8 cellular contexts compared by ENCODE assay signal in genomic region chr2:70871398-70872211, GRCh38. TPM values are rescaled to one million over a fixed set of nuclear protein-coding genes. Genes with fewer than 3 reads are reported as not detected.
A peak's percentile ranks its signal among the peaks of the same experiment; 100 is the strongest.
DNase-seq lines count a peak whose midpoint lies in the region; ATAC-seq and TF ChIP-seq lines count a peak whose summit lies in the region.

No MANE protein-coding gene starts in this region.

- H3K9me3 ChIP-seq in heart left ventricle, result no peaks in the 10 kb centered on the region
- H3K9me3 ChIP-seq in aorta (ENCODE audit: control insufficient read depth, low read length), result no peaks in the 10 kb centered on the region

- no peak for TF ChIP-seq POLR2A in heart left ventricle (IDR thresholded peaks at IDR 0.05)

- intact Hi-C loops in heart left ventricle (cut with DNase I) (loop anchor here (1.0 to 5.0 kb wide), 10 partner anchors 41 to 77 kb away; no protein-coding TSS in a partner anchor), aorta (cut with DNase I) (loop anchor here (1.0 to 5.0 kb wide), 3 partner anchors 51 to 78 kb away; no protein-coding TSS in a partner anchor)

- peak; percentile 59 for ATAC-seq in HG02588 (IDR thresholded peaks at IDR 0.05; ENCODE audit: unreplicated experiment)
- ATAC-seq in heart left ventricle, result peak; percentile 89 to 97 (median 96)
- peak; percentile 93 for ATAC-seq in aorta (ENCODE audit: low FRiP score)

- DNase-seq in DMS153 treated with DMSO at 0.1 percent for 48 hours (lab: John Stamatoyannopoulos, UW; ENCODE audit: unreplicated experiment) (peak; percentile 56), NCI-H1694 treated with DMSO at 0.1 percent for 48 hours (lab: John Stamatoyannopoulos, UW) (peak; percentile 36), T-helper 1 cell (peak; percentile 39 to 83 (median 64)), heart left ventricle (peak; percentile 83 to 92 (median 87)), putamen (ENCODE audit: low spot score) (peak; percentile 34), aorta (peak; percentile 92 to 97)
- peak; percentile 66 for DNase-seq in activated naive CD8-positive, alpha-beta T cell treated with anti-CD3 and anti-CD28 coated beads, Interleukin-2, amount 50 U/mL, for 16 hours (ENCODE audit: low read depth, low spot score)

- no peak overlapping the region for H3K27ac ChIP-seq in heart left ventricle
- no peak overlapping the region for H3K27ac ChIP-seq in aorta (ENCODE audit: low read depth in 1 of 2, low read length in 2 of 2)

- H3K36me3 ChIP-seq in heart left ventricle, result no peaks in the 10 kb centered on the region
- no peaks in the 10 kb centered on the region for H3K36me3 ChIP-seq in aorta (ENCODE audit: control insufficient read depth in 1 of 2, insufficient read depth in 2 of 2, low read length in 1 of 2)

- peak; percentile 87 to 93 (median 91) for TF ChIP-seq CTCF in heart left ventricle (IDR thresholded peaks at IDR 0.05)

- H3K27me3 ChIP-seq in heart left ventricle (peaks cover 0 to 68% (median 44%) of the 10 kb centered on the region in 9 donors), aorta (ENCODE audit: control insufficient read depth in 1 of 2, insufficient read depth in 2 of 2, low read length in 1 of 2) (no peaks in the 10 kb centered on the region)

- peak overlapping the region in 3 of 12 donors; percentile 2 to 25 (median 15) for H3K4me3 ChIP-seq in heart left ventricle
- H3K4me3 ChIP-seq in aorta (ENCODE audit: low read length in 2 of 2), result no peak overlapping the region

- H3K4me1 ChIP-seq in heart left ventricle (peaks cover 0 to 13% (median 0%) of the 10 kb centered on the region in 12 donors), aorta (ENCODE audit: control insufficient read depth in 1 of 2, insufficient read depth in 2 of 2, low read length in 2 of 2) (no peaks in the 10 kb centered on the region)

- 14 to 20% (median 14%) methylated on average over 20 to 36 of the region's 36 CpGs for WGBS in heart left ventricle, 4 donors
- WGBS in aorta, 2 donors, result 12 to 13% methylated on average over 36 of the region's 36 CpGs

RNA-seq across cellular contexts. Expression of gene VAX2, which starts 28.8 kb away (rescaled TPM):
- under 1 TPM in 6 of 9 donors, not detected in 3; 0.19 to 0.63 (median 0.55) TPM for total RNA-seq in heart left ventricle
- 1 to 10 TPM in 1 of 2 donors, under 1 TPM in 1; 0.08 to 1.1 TPM for polyA plus RNA-seq in heart left ventricle
- 1 to 10 TPM in 1 of 2 donors, under 1 TPM in 1; 0.39 to 1.2 TPM for total RNA-seq in aorta
- 1 to 10 TPM in 1 of 2 donors, not detected in 1; 1.8 TPM for polyA plus RNA-seq in aorta

RNA-seq across cellular contexts. Expression of gene CD207, which starts 36.0 kb away (rescaled TPM):
- total RNA-seq in heart left ventricle (under 1 TPM in 5 of 9 donors, not detected in 4; 0.16 to 0.48 (median 0.20) TPM), aorta (under 1 TPM in 1 of 2 donors, not detected in 1; 0.78 TPM)
- polyA plus RNA-seq in heart left ventricle (under 1 TPM; 0.04 to 0.19 TPM), aorta (not detected)

RNA-seq across cellular contexts. Expression of gene CLEC4F, which starts 51.2 kb away (rescaled TPM):
- total RNA-seq in heart left ventricle (under 1 TPM in 6 of 9 donors, not detected in 3; 0.09 to 0.38 (median 0.19) TPM), aorta (under 1 TPM in 1 of 2 donors, not detected in 1; 0.72 TPM)
- polyA plus RNA-seq in heart left ventricle (under 1 TPM; 0.04 to 0.46 TPM), aorta (not detected)

Comparison
In these comparisons a context has a peak if more than half of its experiments do, and no peak if none do; other contexts are left out.
1. DNase-seq: peak in every context shown above with its lines; median percentile 94 in aorta; 87 in heart left ventricle; 66 in activated naive CD8-positive, alpha-beta T cell treated with anti-CD3 and anti-CD28 coated beads, Interleukin-2, amount 50 U/mL, for 16 hours; 64 in T-helper 1 cell; 56 in DMS153 treated with DMSO at 0.1 percent for 48 hours; 36 in NCI-H1694 treated with DMSO at 0.1 percent for 48 hours; 34 in putamen.